ENCODE assay signal across 2 cellular contexts in genomic region chr11:44311339-44312261, GRCh38.
TF ChIP-seq lines count a peak whose summit lies in the region.

No MANE protein-coding gene starts in this region.

TF ChIP-seq in A549, 52 proteins besides CTCF, POLR2A, EP300 and RAD21:
- no peak for TF ChIP-seq HOXA7 (CRISPR knock-in tag; IDR thresholded peaks at IDR 0.05)
- no peak for TF ChIP-seq SMC3 (IDR thresholded peaks at IDR 0.05)
- TF ChIP-seq KDM1A (IDR thresholded peaks at IDR 0.05; ENCODE audit: low read depth) = peak; percentile 73; the same call in 1 of the 2 replicates

TF ChIP-seq in endothelial cell of umbilical vein, 7 proteins besides CTCF, POLR2A, EP300 and RAD21:
- TF ChIP-seq GATA2 (IDR thresholded peaks at IDR 0.05; ENCODE audit: insufficient read depth, insufficient read length, low read depth, low read length) = no peak
- TF ChIP-seq EZH2 (IDR thresholded peaks at IDR 0.05; ENCODE audit: borderline replicate concordance, low read depth, low read length, severe bottlenecking) = peak; percentile 24
